In the genomic region with DNA sequence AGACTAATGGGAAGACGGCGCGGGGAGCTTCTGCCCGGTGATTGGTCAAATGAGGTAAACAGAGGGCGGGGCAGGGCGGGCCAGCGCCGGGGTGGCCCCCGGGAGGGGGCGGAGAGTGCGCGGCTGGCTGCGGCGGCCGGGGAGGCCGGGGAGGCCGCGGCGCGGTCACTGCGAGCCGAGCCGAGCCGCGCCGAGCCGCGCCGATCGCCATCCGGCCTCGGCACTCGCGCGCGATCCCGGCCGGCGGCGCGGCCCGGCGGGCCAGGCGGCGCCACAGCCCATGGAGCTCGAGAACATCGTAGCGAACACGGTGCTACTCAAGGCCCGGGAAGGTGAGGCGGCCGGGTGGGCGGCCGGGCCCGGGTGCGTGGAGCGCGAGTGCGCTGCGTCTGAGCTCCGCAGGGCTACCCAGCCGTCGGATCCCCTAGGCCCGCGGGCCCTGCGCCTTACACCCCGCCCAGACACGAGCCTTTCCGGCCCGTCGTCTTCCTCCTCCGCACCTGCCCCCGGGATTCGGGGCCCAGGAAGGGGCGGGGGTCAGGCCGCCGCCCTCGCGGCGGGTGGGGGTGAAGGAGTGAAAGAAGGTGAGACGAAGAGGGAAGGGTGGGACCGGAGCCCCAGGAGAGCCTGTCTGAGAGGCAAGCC, we compare ENCODE assay signal across 8 cellular contexts. TPM values are rescaled to one million over a fixed set of nuclear protein-coding genes. Genes with fewer than 3 reads are reported as not detected.
DNase-seq lines count a peak whose midpoint lies in the region; ATAC-seq, FAIRE-seq and TF ChIP-seq lines count a peak whose summit lies in the region.

Gene GRK6, plus strand, starts transcription at position 111 of the 645 bp plus-strand sequence. Its CDS starts 170 bp downstream, at position 281.

- H2AFZ ChIP-seq in GM23248 (peak within 1 kb of the TSS; percentile 89), endothelial cell of umbilical vein (ENCODE audit: low read depth, low read length) (peak within 1 kb of the TSS; percentile 92)

- H3F3A ChIP-seq in GM23248 (ENCODE audit: insufficient read depth): no peaks in the 10 kb centered on the region

- H3K9ac ChIP-seq in GM23248 (peak within 1 kb of the TSS; percentile 91), endothelial cell of umbilical vein (replicated peaks; ENCODE audit: extremely low read depth, insufficient read depth, low read length) (peak within 1 kb of the TSS; percentile 81), muscle layer of colon (ENCODE audit: low read length) (peak within 1 kb of the TSS; percentile 92)

- ATAC-seq in activated CD8-positive, alpha-beta memory T cell treated with anti-CD3 and anti-CD28 coated beads, Interleukin-2, amount 10 ng/mL, durations not matched to agents 7 days and 5 days: peak; percentile 5

- in situ Hi-C loops in GM23248 (cut with MboI) (no loop called here), transverse colon (cut with MboI; ENCODE audit: low pct_ligation_motif_present in 1 of 4, low pct_unique_long_range_greater_than_20kb in 1 of 4, low sequenced_read_pairs in 3 of 4) (no loop called here)

- DNase-seq in GM06990 (ENCODE audit: extremely low read depth, insufficient read length) (peak; percentile 80), GM23248 (peak; percentile 74), M059J (ENCODE audit: low read depth) (peak; percentile 45), endothelial cell of umbilical vein (ENCODE audit: low read depth, low spot score) (no peak), transverse colon (peak; percentile 78), NCI-H1092 treated with DMSO at 0.1 percent for 48 hours (lab: John Stamatoyannopoulos, UW) (no peak)
- DNase-seq in activated CD8-positive, alpha-beta memory T cell treated with anti-CD3 and anti-CD28 coated beads, Interleukin-2, amount 10 ng/mL, durations not matched to agents 7 days and 5 days: peak; percentile 83

- dilution Hi-C loops in endothelial cell of umbilical vein (cut with MboI; ENCODE audit: extremely low pct_ligation_motif_present, low sequenced_read_pairs): no loop called here

- CTCF ChIA-PET in activated CD8-positive, alpha-beta memory T cell treated with anti-CD3 and anti-CD28 coated beads, Interleukin-2, amount 10 ng/mL, durations not matched to agents 7 days and 5 days (lab: Charles Lee): interaction anchor here (0.9 to 16.5 kb wide), 13 partner anchors 13 to 117 kb away, joined by 3 to 269 read pairs (median 9); partner anchors contain the start of genes F12, PFN3 and PRR7
- CTCF ChIA-PET in endothelial cell of umbilical vein (lab: Charles Lee): interaction anchor here (0.6 to 5.2 kb wide), 15 partner anchors 13 to 292 kb away, joined by 3 to 43 read pairs (median 5); partner anchors contain the start of gene PRR7

- H3K36me3 ChIP-seq in GM06990 (ENCODE audit: control insufficient read depth, insufficient read depth, low read length) (peaks cover 3% of the 10 kb centered on the region), GM23248 (ENCODE audit: low read depth) (no peaks in the 10 kb centered on the region), endothelial cell of umbilical vein (ENCODE audit: control insufficient read depth in 2 of 2, extremely low read depth in 1 of 2, insufficient read depth in 2 of 2, low read length in 2 of 2) (peaks cover 0 to 6% of the 10 kb centered on the region in 2 experiments), muscle layer of colon (ENCODE audit: insufficient read depth, low read length) (peaks cover 9% of the 10 kb centered on the region), transverse colon (no peaks in the 10 kb centered on the region)

- H3K4me2 ChIP-seq in GM23248 (ENCODE audit: unreplicated experiment) (peak within 1 kb of the TSS; percentile 76), endothelial cell of umbilical vein (ENCODE audit: insufficient read depth, low read length) (peak within 1 kb of the TSS; percentile 86)

- peaks cover 22% of the 10 kb centered on the region for H3K36me3 Mint-ChIP-seq in activated CD8-positive, alpha-beta memory T cell treated with anti-CD3 and anti-CD28 coated beads, Interleukin-2, amount 10 ng/mL, durations not matched to agents 7 days and 5 days

- H3K9me3 ChIP-seq in GM23248 (ENCODE audit: low read depth) (no peaks in the 10 kb centered on the region), endothelial cell of umbilical vein (replicated peaks; ENCODE audit: control insufficient read depth, insufficient read depth, low read length) (no peaks in the 10 kb centered on the region), muscle layer of colon (ENCODE audit: low read length) (no peaks in the 10 kb centered on the region), transverse colon (no peaks in the 10 kb centered on the region)

- H3K9me3 Mint-ChIP-seq in activated CD8-positive, alpha-beta memory T cell treated with anti-CD3 and anti-CD28 coated beads, Interleukin-2, amount 10 ng/mL, durations not matched to agents 7 days and 5 days (ENCODE audit: low read depth): no peaks in the 10 kb centered on the region

- no TSS peak for BruUV-seq in endothelial cell of umbilical vein (replicated peaks; lab: Mats Ljungman, UMichigan)

- H3K9me2 ChIP-seq in GM23248 (ENCODE audit: insufficient read depth): no peaks in the 10 kb centered on the region

- H3K4me3 Mint-ChIP-seq in activated CD8-positive, alpha-beta memory T cell treated with anti-CD3 and anti-CD28 coated beads, Interleukin-2, amount 10 ng/mL, durations not matched to agents 7 days and 5 days: peak within 1 kb of the TSS; percentile 89

- peaks cover 52% of the 10 kb centered on the region for H3K4me1 Mint-ChIP-seq in activated CD8-positive, alpha-beta memory T cell treated with anti-CD3 and anti-CD28 coated beads, Interleukin-2, amount 10 ng/mL, durations not matched to agents 7 days and 5 days

- H3K27me3 ChIP-seq in GM06990 (replicated peaks; ENCODE audit: control insufficient read depth, insufficient read depth, low read length) (no peaks in the 10 kb centered on the region), GM23248 (replicated peaks; ENCODE audit: insufficient read depth) (no peaks in the 10 kb centered on the region), endothelial cell of umbilical vein (ENCODE audit: control insufficient read depth in 2 of 2, insufficient read depth in 2 of 2, low read length in 2 of 2) (no peaks in the 10 kb centered on the region), muscle layer of colon (ENCODE audit: control insufficient read depth in 1 of 2, insufficient read depth in 2 of 2, low read length in 2 of 2) (no peaks in the 10 kb centered on the region), transverse colon (no peaks in the 10 kb centered on the region)

- no peaks in the 10 kb centered on the region for H3K27me3 Mint-ChIP-seq in activated CD8-positive, alpha-beta memory T cell treated with anti-CD3 and anti-CD28 coated beads, Interleukin-2, amount 10 ng/mL, durations not matched to agents 7 days and 5 days

- H3K9me1 ChIP-seq in endothelial cell of umbilical vein (replicated peaks; ENCODE audit: control insufficient read depth, extremely low read depth, insufficient read depth, low read length): no peaks in the 10 kb centered on the region

- POLR2A ChIA-PET in endothelial cell of umbilical vein (lab: Charles Lee): interaction anchor here (0.6 to 1.9 kb wide), 16 partner anchors 8 to 326 kb away, joined by 3 to 8 read pairs (median 4); partner anchors contain the start of gene PDLIM7

- 1 to 3% methylated on average over 6 to 80 of the region's 82 CpGs for WGBS in GM23248 (ENCODE audit: low coverage in 1 of 2, low lambda C conversion rate in 2 of 2, missing lambda C conversion rate in 2 of 2), 2 experiments
- WGBS in transverse colon (ENCODE audit: low coverage in 1 of 2), 2 donors: 1% methylated on average over 35 of the region's 82 CpGs; no CpG with 5 or more reads in 1 of the 2 donors

- H3K27ac ChIP-seq in GM23248: peak within 1 kb of the TSS; percentile 79
- peak within 1 kb of the TSS; percentile 61 for H3K27ac ChIP-seq in endothelial cell of umbilical vein (ENCODE audit: insufficient read depth, low read depth, low read length)
- H3K27ac ChIP-seq in muscle layer of colon (ENCODE audit: low read depth, low read length): peak within 1 kb of the TSS; percentile 75
- H3K27ac ChIP-seq in transverse colon: peak within 1 kb of the TSS; percentile 95 to 98 (median 97)

- intact Hi-C loops in endothelial cell of umbilical vein (cut with micrococcal nuclease): loop anchor here (1.0 to 2.0 kb wide), 6 partner anchors 20 to 71 kb away; partner anchors contain the start of genes PDLIM7 and PRR7
- intact Hi-C loops in transverse colon (cut with DNase I; ENCODE audit: low total_unique reads): loop anchor here (2.0 kb wide), 1 partner anchor 70 kb away; the partner anchor contains the start of gene PDLIM7

- peaks cover 10% of the 10 kb centered on the region for H3K4me1 ChIP-seq in GM23248 (ENCODE audit: insufficient read depth)
- peaks cover 14% of the 10 kb centered on the region for H3K4me1 ChIP-seq in endothelial cell of umbilical vein (ENCODE audit: control insufficient read depth, extremely low read depth, insufficient read depth, low read length)
- H3K4me1 ChIP-seq in muscle layer of colon (ENCODE audit: insufficient read depth, low read length): peaks cover 26% of the 10 kb centered on the region
- H3K4me1 ChIP-seq in transverse colon: peaks cover 26 to 47% (median 31%) of the 10 kb centered on the region in 4 donors

- TF ChIP-seq EP300 in transverse colon (IDR thresholded peaks at IDR 0.05; ENCODE audit: low read depth): no peak

- TF ChIP-seq POLR2A in endothelial cell of umbilical vein (IDR thresholded peaks at IDR 0.05; ENCODE audit: low read depth, low read length) (peak; percentile 65), transverse colon (IDR thresholded peaks at IDR 0.05) (peak; percentile 38)

- peaks cover 28% of the 10 kb centered on the region for H3K79me2 ChIP-seq in GM23248 (ENCODE audit: insufficient read depth)
- H3K79me2 ChIP-seq in endothelial cell of umbilical vein (ENCODE audit: control insufficient read depth, insufficient read depth, low read length): peaks cover 27% of the 10 kb centered on the region

- H3K4me3 ChIP-seq in GM06990 (replicated peaks; ENCODE audit: low read depth, low read length) (peak within 1 kb of the TSS; percentile 86), GM23248 (peak within 1 kb of the TSS; percentile 76), endothelial cell of umbilical vein (replicated peaks in 1 of 3; ENCODE audit: insufficient read depth in 1 of 3, low read depth in 1 of 3, low read length in 3 of 3) (peak within 1 kb of the TSS; percentile 51 to 72 (median 61)), muscle layer of colon (ENCODE audit: low read depth in 1 of 2, low read length in 2 of 2) (peak within 1 kb of the TSS; percentile 67 to 80), transverse colon (peak within 1 kb of the TSS; percentile 74 to 94 (median 92))

- TF ChIP-seq CTCF in GM06990 (IDR thresholded peaks at IDR 0.05; ENCODE audit: insufficient read depth, low read length, poor library complexity, severe bottlenecking): no peak
- no peak for TF ChIP-seq CTCF in endothelial cell of umbilical vein (IDR thresholded peaks at IDR 0.05; ENCODE audit: extremely low read depth in 1 of 2, insufficient read depth in 1 of 2, low read depth in 1 of 2, low read length in 2 of 2)
- TF ChIP-seq CTCF in transverse colon (IDR thresholded peaks at IDR 0.05): no peak

- FAIRE-seq in endothelial cell of umbilical vein (lab: Jason Lieb, UNC): no peak

- H4K20me1 ChIP-seq in GM23248 (ENCODE audit: insufficient read depth) (no peaks in the 10 kb centered on the region), endothelial cell of umbilical vein (replicated peaks; ENCODE audit: control insufficient read depth, extremely low read depth, insufficient read depth, low read length) (no peaks in the 10 kb centered on the region)

- peak within 1 kb of the TSS; percentile 98 for H3K27ac Mint-ChIP-seq in activated CD8-positive, alpha-beta memory T cell treated with anti-CD3 and anti-CD28 coated beads, Interleukin-2, amount 10 ng/mL, durations not matched to agents 7 days and 5 days

RNA-seq across cellular contexts. Expression of gene GRK6, which starts in this region (rescaled TPM):
- total RNA-seq in GM23248 (2014; rRNA removed; shearing (Covaris generic)): 17.3 and 30.4 TPM in 2 replicates
- 7.7 and 13.5 TPM in 2 replicates for polyA plus RNA-seq in GM23248 (2016; fragmentation: Nextera tagmentation; extraction: Ambion mirVana)
- total RNA-seq in M059J (2014; rRNA removed; shearing (Covaris generic)): 20.2 and 37.3 TPM in 2 replicates
- total RNA-seq in activated CD8-positive, alpha-beta memory T cell treated with anti-CD3 and anti-CD28 coated beads, Interleukin-2, amount 10 ng/mL, durations not matched to agents 7 days and 5 days: 100 to 1,000 TPM; 112 to 159 TPM
- 36.4 and 37.0 TPM in 2 replicates for total RNA-seq in endothelial cell of umbilical vein
- polyA plus RNA-seq in endothelial cell of umbilical vein: 22.9 and 28.9 TPM in 2 replicates
- 26.5 and 28.2 TPM in 2 replicates for polyA plus RNA-seq in endothelial cell of umbilical vein (2011; cell fraction: cytosol; rRNA removed)
- 28.5 and 31.3 TPM in 2 replicates for polyA plus RNA-seq in endothelial cell of umbilical vein (2011; cell fraction: nucleus; rRNA removed)
- polyA plus RNA-seq in endothelial cell of umbilical vein (2012): 20.7 and 22.4 TPM in 2 replicates
- polyA minus RNA-seq in endothelial cell of umbilical vein: 17.0 and 32.8 TPM in 2 replicates
- polyA minus RNA-seq in endothelial cell of umbilical vein (2011; cell fraction: cytosol; rRNA and poly(A)+ RNA removed): 11.3 TPM
- polyA minus RNA-seq in endothelial cell of umbilical vein (2011; cell fraction: nucleus; rRNA and poly(A)+ RNA removed): 14.8 and 26.7 TPM in 2 replicates
- total RNA-seq in transverse colon: 10 to 100 TPM; 21.5 to 40.5 (median 36.4) TPM

Comparison
In these comparisons a context has a peak if more than half of its experiments do, and no peak if none do; other contexts are left out.
1. DNase-seq: peak in GM06990 (single experiment), GM23248 (single experiment), M059J (single experiment), activated CD8-positive, alpha-beta memory T cell treated with anti-CD3 and anti-CD28 coated beads, Interleukin-2, amount 10 ng/mL, durations not matched to agents 7 days and 5 days (single experiment) and transverse colon (single experiment); none in endothelial cell of umbilical vein (single experiment) and NCI-H1092 treated with DMSO at 0.1 percent for 48 hours (single experiment).
2. Peak in every context shown above with its lines, with median percentiles within 50 percentile points of each other: H3K4me3 ChIP-seq, H3K27ac ChIP-seq and H3K9ac ChIP-seq.